13 cellular contexts compared by ENCODE assay signal in genomic region chr15:36831915-36832310, GRCh38.
A peak's percentile ranks its signal among the peaks of the same experiment; 100 is the strongest.
DNase-seq lines count a peak whose midpoint lies in the region; ATAC-seq and TF ChIP-seq lines count a peak whose summit lies in the region.
"Had no signal": no experiment of that assay in that cellular context is flagged by ENCODE, and none has a peak within 500 bp of the region (broad histone marks: within the 10 kb centered on the region; RNA-seq: fewer than 3 reads in every experiment).

No MANE protein-coding gene starts in this region.

- ATAC-seq in GM18867 (IDR thresholded peaks at IDR 0.05; ENCODE audit: unreplicated experiment) = peak; percentile 31
- peak; percentile 17 for ATAC-seq in GM21737 (IDR thresholded peaks at IDR 0.05; ENCODE audit: unreplicated experiment)
- ATAC-seq: left colon, sciatic nerve had no signal

- no peaks in the 10 kb centered on the region for H3K36me3 ChIP-seq in colonic mucosa
- no peaks in the 10 kb centered on the region for H3K36me3 ChIP-seq in uterus

- no peak overlapping the region for H3K9ac ChIP-seq in colonic mucosa (ENCODE audit: low read depth in 2 of 2, low read length in 2 of 2)

- no peaks in the 10 kb centered on the region for H3K27me3 ChIP-seq in colonic mucosa
- no peaks in the 10 kb centered on the region for H3K27me3 ChIP-seq in uterus

- H3K4me1 ChIP-seq in colonic mucosa = no peaks in the 10 kb centered on the region
- no peaks in the 10 kb centered on the region for H3K4me1 ChIP-seq in uterus

- intact Hi-C loops in colonic mucosa (cut with DNase I) = no loop called here
- intact Hi-C loops in uterus (cut with DNase I; ENCODE audit: low total_unique reads) = no loop called here

- H3K4me3 ChIP-seq in epithelial cell of esophagus (ENCODE audit: low read length) = no peak overlapping the region
- no peak overlapping the region for H3K4me3 ChIP-seq in colonic mucosa
- no peak overlapping the region for H3K4me3 ChIP-seq in uterus

- H3K9me3 ChIP-seq in colonic mucosa (no peaks in the 10 kb centered on the region), uterus (no peaks in the 10 kb centered on the region)

- DNase-seq in LHCN-M2 (ENCODE audit: low read depth) (peak; percentile 22), epithelial cell of esophagus (ENCODE audit: low read depth) (peak; percentile 54), colonic mucosa (no peak), uterus (no peak)
- DNase-seq in stimulated activated CD4-positive, alpha-beta T cell treated with anti-CD3 and anti-CD28 coated beads, Interleukin-4, amount 100 ng/mL, for 4 hours = no peak
- DNase-seq in stimulated activated CD4-positive, alpha-beta T cell treated with anti-CD3 and anti-CD28 coated beads, Interleukin-1b, Interleukin-23, amount 100 ng/mL, for 48 hours = no peak
- DNase-seq: endodermal cell; left colon; NCI-H2171; stimulated activated naive B cell treated with anti-CD40 and anti-IgM and Interleukin-4, amounts not matched to agents 10 μg/mL and 1 μg/mL and 100 μg/mL, for 72 hours had no signal

- no peak overlapping the region for H3K27ac ChIP-seq in colonic mucosa
- H3K27ac ChIP-seq in uterus = no peak overlapping the region

- no peak for TF ChIP-seq POLR2A in uterus (IDR thresholded peaks at IDR 0.05)

- no peak for TF ChIP-seq CTCF in epithelial cell of esophagus (IDR thresholded peaks at IDR 0.05; ENCODE audit: insufficient read depth, low read depth, low read length, missing control alignments)
- no peak for TF ChIP-seq CTCF in colonic mucosa (IDR thresholded peaks at IDR 0.05)
- TF ChIP-seq CTCF in uterus (IDR thresholded peaks at IDR 0.05) = no peak

Comparison
In these comparisons a context has a peak if more than half of its experiments do, and no peak if none do; other contexts are left out.
1. DNase-seq: peak in LHCN-M2 (single experiment) and epithelial cell of esophagus (single experiment); none in colonic mucosa (single experiment), stimulated activated CD4-positive, alpha-beta T cell treated with anti-CD3 and anti-CD28 coated beads, Interleukin-4, amount 100 ng/mL, for 4 hours (0 of 2), uterus (0 of 2) and stimulated activated CD4-positive, alpha-beta T cell treated with anti-CD3 and anti-CD28 coated beads, Interleukin-1b, Interleukin-23, amount 100 ng/mL, for 48 hours (single experiment).